1 cellular context compared by ENCODE assay signal in the genomic region with DNA sequence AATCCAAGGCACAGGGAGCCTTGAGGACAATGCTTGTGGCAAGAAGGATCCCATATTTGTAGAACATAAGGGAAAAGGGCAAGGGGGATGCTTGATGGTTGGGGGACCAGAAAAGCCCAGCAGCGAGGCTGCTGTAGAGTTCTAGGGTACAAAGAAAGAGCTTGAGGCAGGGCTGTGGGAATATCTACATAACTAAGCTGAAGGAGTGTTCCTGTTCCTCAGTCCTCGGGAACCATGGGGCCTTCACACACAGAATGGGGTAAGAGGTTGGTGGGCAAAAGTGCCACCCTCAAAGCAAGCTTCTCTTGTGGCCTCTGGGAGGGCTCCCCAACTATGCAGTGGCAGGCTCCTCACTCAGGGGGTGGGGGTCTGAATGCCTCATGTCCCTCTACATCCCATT.
TF ChIP-seq lines count a peak whose summit lies in the region.

No MANE protein-coding gene starts in this region.

TF ChIP-seq in WTC11, 78 proteins besides CTCF, POLR2A, EP300 and RAD21 (continued from another document):
- TF ChIP-seq, protein P1, sequence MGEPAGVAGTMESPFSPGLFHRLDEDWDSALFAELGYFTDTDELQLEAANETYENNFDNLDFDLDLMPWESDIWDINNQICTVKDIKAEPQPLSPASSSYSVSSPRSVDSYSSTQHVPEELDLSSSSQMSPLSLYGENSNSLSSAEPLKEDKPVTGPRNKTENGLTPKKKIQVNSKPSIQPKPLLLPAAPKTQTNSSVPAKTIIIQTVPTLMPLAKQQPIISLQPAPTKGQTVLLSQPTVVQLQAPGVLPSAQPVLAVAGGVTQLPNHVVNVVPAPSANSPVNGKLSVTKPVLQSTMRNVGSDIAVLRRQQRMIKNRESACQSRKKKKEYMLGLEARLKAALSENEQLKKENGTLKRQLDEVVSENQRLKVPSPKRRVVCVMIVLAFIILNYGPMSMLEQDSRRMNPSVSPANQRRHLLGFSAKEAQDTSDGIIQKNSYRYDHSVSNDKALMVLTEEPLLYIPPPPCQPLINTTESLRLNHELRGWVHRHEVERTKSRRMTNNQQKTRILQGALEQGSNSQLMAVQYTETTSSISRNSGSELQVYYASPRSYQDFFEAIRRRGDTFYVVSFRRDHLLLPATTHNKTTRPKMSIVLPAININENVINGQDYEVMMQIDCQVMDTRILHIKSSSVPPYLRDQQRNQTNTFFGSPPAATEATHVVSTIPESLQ (CRISPR knock-in tag; IDR thresholded peaks at IDR 0.05) = no peak
- TF ChIP-seq HMGA2 (CRISPR knock-in tag; IDR thresholded peaks at IDR 0.05) (no peak), NR2C2 (CRISPR knock-in tag; IDR thresholded peaks at IDR 0.05) (no peak), MXD4 (CRISPR knock-in tag; IDR thresholded peaks at IDR 0.05; ENCODE audit: borderline replicate concordance) (no peak), SP1 (CRISPR knock-in tag; conservative IDR thresholded peaks at IDR 0.05) (no peak; the same call in 1 of the 2 replicates), CREM (CRISPR knock-in tag; IDR thresholded peaks at IDR 0.05) (no peak)
- TF ChIP-seq, protein P2, sequence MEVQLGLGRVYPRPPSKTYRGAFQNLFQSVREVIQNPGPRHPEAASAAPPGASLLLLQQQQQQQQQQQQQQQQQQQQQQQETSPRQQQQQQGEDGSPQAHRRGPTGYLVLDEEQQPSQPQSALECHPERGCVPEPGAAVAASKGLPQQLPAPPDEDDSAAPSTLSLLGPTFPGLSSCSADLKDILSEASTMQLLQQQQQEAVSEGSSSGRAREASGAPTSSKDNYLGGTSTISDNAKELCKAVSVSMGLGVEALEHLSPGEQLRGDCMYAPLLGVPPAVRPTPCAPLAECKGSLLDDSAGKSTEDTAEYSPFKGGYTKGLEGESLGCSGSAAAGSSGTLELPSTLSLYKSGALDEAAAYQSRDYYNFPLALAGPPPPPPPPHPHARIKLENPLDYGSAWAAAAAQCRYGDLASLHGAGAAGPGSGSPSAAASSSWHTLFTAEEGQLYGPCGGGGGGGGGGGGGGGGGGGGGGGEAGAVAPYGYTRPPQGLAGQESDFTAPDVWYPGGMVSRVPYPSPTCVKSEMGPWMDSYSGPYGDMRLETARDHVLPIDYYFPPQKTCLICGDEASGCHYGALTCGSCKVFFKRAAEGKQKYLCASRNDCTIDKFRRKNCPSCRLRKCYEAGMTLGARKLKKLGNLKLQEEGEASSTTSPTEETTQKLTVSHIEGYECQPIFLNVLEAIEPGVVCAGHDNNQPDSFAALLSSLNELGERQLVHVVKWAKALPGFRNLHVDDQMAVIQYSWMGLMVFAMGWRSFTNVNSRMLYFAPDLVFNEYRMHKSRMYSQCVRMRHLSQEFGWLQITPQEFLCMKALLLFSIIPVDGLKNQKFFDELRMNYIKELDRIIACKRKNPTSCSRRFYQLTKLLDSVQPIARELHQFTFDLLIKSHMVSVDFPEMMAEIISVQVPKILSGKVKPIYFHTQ (CRISPR knock-in tag; IDR thresholded peaks at IDR 0.05) = no peak
- TF ChIP-seq, protein P3, sequence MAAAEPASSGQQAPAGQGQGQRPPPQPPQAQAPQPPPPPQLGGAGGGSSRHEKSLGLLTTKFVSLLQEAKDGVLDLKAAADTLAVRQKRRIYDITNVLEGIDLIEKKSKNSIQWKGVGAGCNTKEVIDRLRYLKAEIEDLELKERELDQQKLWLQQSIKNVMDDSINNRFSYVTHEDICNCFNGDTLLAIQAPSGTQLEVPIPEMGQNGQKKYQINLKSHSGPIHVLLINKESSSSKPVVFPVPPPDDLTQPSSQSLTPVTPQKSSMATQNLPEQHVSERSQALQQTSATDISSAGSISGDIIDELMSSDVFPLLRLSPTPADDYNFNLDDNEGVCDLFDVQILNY (CRISPR knock-in tag; IDR thresholded peaks at IDR 0.05) = no peak
- TF ChIP-seq, protein P4, sequence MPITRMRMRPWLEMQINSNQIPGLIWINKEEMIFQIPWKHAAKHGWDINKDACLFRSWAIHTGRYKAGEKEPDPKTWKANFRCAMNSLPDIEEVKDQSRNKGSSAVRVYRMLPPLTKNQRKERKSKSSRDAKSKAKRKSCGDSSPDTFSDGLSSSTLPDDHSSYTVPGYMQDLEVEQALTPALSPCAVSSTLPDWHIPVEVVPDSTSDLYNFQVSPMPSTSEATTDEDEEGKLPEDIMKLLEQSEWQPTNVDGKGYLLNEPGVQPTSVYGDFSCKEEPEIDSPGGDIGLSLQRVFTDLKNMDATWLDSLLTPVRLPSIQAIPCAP (CRISPR knock-in tag; IDR thresholded peaks at IDR 0.05) = no peak
- TF ChIP-seq, protein P5, sequence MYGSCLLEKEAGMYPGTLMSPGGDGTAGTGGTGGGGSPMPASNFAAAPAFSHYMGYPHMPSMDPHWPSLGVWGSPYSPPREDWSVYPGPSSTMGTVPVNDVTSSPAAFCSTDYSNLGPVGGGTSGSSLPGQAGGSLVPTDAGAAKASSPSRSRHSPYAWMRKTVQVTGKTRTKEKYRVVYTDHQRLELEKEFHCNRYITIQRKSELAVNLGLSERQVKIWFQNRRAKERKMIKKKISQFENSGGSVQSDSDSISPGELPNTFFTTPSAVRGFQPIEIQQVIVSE (CRISPR knock-in tag; IDR thresholded peaks at IDR 0.05; ENCODE audit: borderline replicate concordance) = no peak
- TF ChIP-seq, protein P6, sequence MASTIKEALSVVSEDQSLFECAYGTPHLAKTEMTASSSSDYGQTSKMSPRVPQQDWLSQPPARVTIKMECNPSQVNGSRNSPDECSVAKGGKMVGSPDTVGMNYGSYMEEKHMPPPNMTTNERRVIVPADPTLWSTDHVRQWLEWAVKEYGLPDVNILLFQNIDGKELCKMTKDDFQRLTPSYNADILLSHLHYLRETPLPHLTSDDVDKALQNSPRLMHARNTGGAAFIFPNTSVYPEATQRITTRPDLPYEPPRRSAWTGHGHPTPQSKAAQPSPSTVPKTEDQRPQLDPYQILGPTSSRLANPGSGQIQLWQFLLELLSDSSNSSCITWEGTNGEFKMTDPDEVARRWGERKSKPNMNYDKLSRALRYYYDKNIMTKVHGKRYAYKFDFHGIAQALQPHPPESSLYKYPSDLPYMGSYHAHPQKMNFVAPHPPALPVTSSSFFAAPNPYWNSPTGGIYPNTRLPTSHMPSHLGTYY (CRISPR knock-in tag; IDR thresholded peaks at IDR 0.05) = no peak
- TF ChIP-seq, protein P7, sequence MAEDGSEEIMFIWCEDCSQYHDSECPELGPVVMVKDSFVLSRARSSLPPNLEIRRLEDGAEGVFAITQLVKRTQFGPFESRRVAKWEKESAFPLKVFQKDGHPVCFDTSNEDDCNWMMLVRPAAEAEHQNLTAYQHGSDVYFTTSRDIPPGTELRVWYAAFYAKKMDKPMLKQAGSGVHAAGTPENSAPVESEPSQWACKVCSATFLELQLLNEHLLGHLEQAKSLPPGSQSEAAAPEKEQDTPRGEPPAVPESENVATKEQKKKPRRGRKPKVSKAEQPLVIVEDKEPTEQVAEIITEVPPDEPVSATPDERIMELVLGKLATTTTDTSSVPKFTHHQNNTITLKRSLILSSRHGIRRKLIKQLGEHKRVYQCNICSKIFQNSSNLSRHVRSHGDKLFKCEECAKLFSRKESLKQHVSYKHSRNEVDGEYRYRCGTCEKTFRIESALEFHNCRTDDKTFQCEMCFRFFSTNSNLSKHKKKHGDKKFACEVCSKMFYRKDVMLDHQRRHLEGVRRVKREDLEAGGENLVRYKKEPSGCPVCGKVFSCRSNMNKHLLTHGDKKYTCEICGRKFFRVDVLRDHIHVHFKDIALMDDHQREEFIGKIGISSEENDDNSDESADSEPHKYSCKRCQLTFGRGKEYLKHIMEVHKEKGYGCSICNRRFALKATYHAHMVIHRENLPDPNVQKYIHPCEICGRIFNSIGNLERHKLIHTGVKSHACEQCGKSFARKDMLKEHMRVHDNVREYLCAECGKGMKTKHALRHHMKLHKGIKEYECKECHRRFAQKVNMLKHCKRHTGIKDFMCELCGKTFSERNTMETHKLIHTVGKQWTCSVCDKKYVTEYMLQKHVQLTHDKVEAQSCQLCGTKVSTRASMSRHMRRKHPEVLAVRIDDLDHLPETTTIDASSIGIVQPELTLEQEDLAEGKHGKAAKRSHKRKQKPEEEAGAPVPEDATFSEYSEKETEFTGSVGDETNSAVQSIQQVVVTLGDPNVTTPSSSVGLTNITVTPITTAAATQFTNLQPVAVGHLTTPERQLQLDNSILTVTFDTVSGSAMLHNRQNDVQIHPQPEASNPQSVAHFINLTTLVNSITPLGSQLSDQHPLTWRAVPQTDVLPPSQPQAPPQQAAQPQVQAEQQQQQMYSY (CRISPR knock-in tag; IDR thresholded peaks at IDR 0.05) = no peak
